Comparison of ENCODE assay signal across 10 cellular contexts in the genomic region with DNA sequence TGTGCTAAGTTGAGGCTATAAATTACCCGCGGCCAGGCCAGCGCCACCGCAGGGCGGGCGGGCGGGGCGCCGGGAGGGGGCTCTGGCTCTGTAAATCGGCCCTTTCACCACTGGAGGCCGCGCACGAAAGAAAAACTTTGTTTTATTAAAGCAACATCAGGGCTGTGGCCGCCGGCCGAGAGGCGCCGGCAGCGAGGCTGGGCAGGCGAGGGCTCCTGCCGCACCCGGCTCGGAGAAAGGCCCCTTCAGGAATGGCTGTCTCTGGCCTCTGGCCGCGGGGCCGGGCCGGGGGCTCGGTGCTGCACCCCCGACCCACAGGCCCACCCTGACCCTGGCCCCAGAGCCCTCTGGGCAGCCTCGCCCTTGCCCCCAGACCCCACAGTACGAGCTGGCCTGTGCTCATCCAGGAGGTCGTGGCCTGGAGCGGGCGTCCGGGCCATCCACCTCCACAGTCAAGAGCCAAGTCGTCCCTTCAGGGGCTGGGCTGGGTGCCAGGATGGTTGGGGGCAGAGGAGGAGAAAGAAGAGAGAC. TPM values are rescaled to one million over a fixed set of nuclear protein-coding genes. Genes with fewer than 3 reads are reported as not detected.
A peak's percentile ranks its signal among the peaks of the same experiment; 100 is the strongest.
DNase-seq lines count a peak whose midpoint lies in the region; ATAC-seq, FAIRE-seq and TF ChIP-seq lines count a peak whose summit lies in the region.
"Had no signal": no experiment of that assay in that cellular context is flagged by ENCODE, and none has a peak within 500 bp of the region (broad histone marks: within the 10 kb centered on the region; RNA-seq: fewer than 3 reads in every experiment).

No MANE protein-coding gene starts in this region.

- H3K9me3 ChIP-seq in kidney (ENCODE audit: control insufficient read depth in 1 of 2, low read length in 2 of 2) = no peaks in the 10 kb centered on the region
- no peaks in the 10 kb centered on the region for H3K9me3 ChIP-seq in tibial artery
- no peaks in the 10 kb centered on the region for H3K9me3 ChIP-seq in PC-9 (ENCODE audit: insufficient read depth, low read depth)

- peaks cover 0 to 54% of the 10 kb centered on the region in 2 donors for H3K27me3 ChIP-seq in tibial artery
- H3K27me3 ChIP-seq in PC-9 (ENCODE audit: insufficient read depth, low read depth) = peaks cover 2% of the 10 kb centered on the region; the same call in 1 of the 2 replicates

- H3K4me1 Mint-ChIP-seq in activated naive CD8-positive, alpha-beta T cell treated with anti-CD3 and anti-CD28 coated beads, Interleukin-2, amount 50 U/mL, for 24 hours = peaks cover 3% of the 10 kb centered on the region

- no peak overlapping the region for H3K9ac ChIP-seq in kidney (ENCODE audit: low read length in 2 of 2)

- no peaks in the 10 kb centered on the region for H3K9me2 ChIP-seq in PC-9 (ENCODE audit: insufficient read depth)

- H3K36me3 ChIP-seq in kidney (ENCODE audit: control insufficient read depth in 1 of 2, insufficient read depth in 2 of 2, low read length in 2 of 2) (no peaks in the 10 kb centered on the region), tibial artery (no peaks in the 10 kb centered on the region), PC-9 (ENCODE audit: low read depth) (no peaks in the 10 kb centered on the region)

- CTCF ChIA-PET in PC-9 (lab: Charles Lee) = no interaction called here

- H3F3A ChIP-seq in PC-9 (ENCODE audit: insufficient read depth, low read depth) = peaks cover 2% of the 10 kb centered on the region; the same call in 1 of the 2 replicates

- no peaks in the 10 kb centered on the region for H3K36me3 Mint-ChIP-seq in activated naive CD8-positive, alpha-beta T cell treated with anti-CD3 and anti-CD28 coated beads, Interleukin-2, amount 50 U/mL, for 24 hours (ENCODE audit: low read depth)

- peak overlapping the region; percentile 22 for H3K4me3 ChIP-seq in choroid plexus epithelial cell (ENCODE audit: low read depth, low read length)
- H3K4me3 ChIP-seq in kidney (ENCODE audit: low read length in 2 of 2) = no peak overlapping the region
- peak overlapping the region; percentile 34 to 49 for H3K4me3 ChIP-seq in tibial artery
- no peak overlapping the region for H3K4me3 ChIP-seq in PC-9

- peaks cover 21% of the 10 kb centered on the region for H3K27me3 Mint-ChIP-seq in activated naive CD8-positive, alpha-beta T cell treated with anti-CD3 and anti-CD28 coated beads, Interleukin-2, amount 50 U/mL, for 24 hours

- TF ChIP-seq CTCF in choroid plexus epithelial cell (conservative IDR thresholded peaks at IDR 0.05; ENCODE audit: low read depth, low read length) = peak; percentile 28
- peak; percentile 24 for TF ChIP-seq CTCF in kidney (IDR thresholded peaks at IDR 0.05; ENCODE audit: borderline replicate concordance, extremely low read depth, insufficient read depth)
- TF ChIP-seq CTCF in tibial artery (IDR thresholded peaks at IDR 0.05) = peak in 1 of 2 experiments; percentile 33
- TF ChIP-seq CTCF in PC-9 (conservative IDR thresholded peaks at IDR 0.05) = no peak

- no peak overlapping the region for H3K27ac Mint-ChIP-seq in activated naive CD8-positive, alpha-beta T cell treated with anti-CD3 and anti-CD28 coated beads, Interleukin-2, amount 50 U/mL, for 24 hours

- no peak for ATAC-seq in activated naive CD8-positive, alpha-beta T cell treated with anti-CD3 and anti-CD28 coated beads, Interleukin-2, amount 50 U/mL, for 24 hours
- no peak for ATAC-seq in HG03196 (IDR thresholded peaks at IDR 0.05; ENCODE audit: unreplicated experiment)

- H3K4me1 ChIP-seq in kidney (ENCODE audit: control insufficient read depth in 1 of 2, insufficient read depth in 1 of 2, low read depth in 1 of 2, low read length in 2 of 2) (peaks cover 0 to 11% of the 10 kb centered on the region in 2 donors), tibial artery (peaks cover 3 to 31% (median 24%) of the 10 kb centered on the region in 4 donors), PC-9 (replicated peaks; ENCODE audit: insufficient read depth) (peaks cover 24% of the 10 kb centered on the region)

- in situ Hi-C loops in KBM-7 (cut with MboI; ENCODE audit: low pct_unique_long_range_greater_than_20kb, low sequenced_read_pairs) = no loop called here

- DNase-seq in KBM-7 (peak; percentile 28), choroid plexus epithelial cell (ENCODE audit: low read depth) (peak; percentile 60), kidney (no peak), tibial artery (no peak), PC-9 (no peak), OCI-M2 (lab: John Stamatoyannopoulos, UW; ENCODE audit: unreplicated experiment) (no peak)
- no peak for DNase-seq in activated naive CD8-positive, alpha-beta T cell treated with anti-CD3 and anti-CD28 coated beads, Interleukin-2, amount 50 U/mL, for 24 hours
- DNase-seq: effector CD4-positive, alpha-beta T cell had no signal

- H3K4me2 ChIP-seq in PC-9 = no peak overlapping the region

- H3K79me2 ChIP-seq in PC-9 (ENCODE audit: low read depth) = no peaks in the 10 kb centered on the region

- no peaks in the 10 kb centered on the region for H3K9me3 Mint-ChIP-seq in activated naive CD8-positive, alpha-beta T cell treated with anti-CD3 and anti-CD28 coated beads, Interleukin-2, amount 50 U/mL, for 24 hours

- no peak overlapping the region for H3K4me3 Mint-ChIP-seq in activated naive CD8-positive, alpha-beta T cell treated with anti-CD3 and anti-CD28 coated beads, Interleukin-2, amount 50 U/mL, for 24 hours

- H2AFZ ChIP-seq in PC-9 = no peak overlapping the region

- BruUV-seq in PC-9 (replicated peaks; lab: Mats Ljungman, UMichigan) = no TSS peak

- no peak for FAIRE-seq in kidney (lab: Jason Lieb, UNC)

- intact Hi-C loops in kidney (cut with DNase I) (no loop called here), tibial artery (cut with DNase I; ENCODE audit: low total_unique reads) (no loop called here), PC-9 (cut with micrococcal nuclease; ENCODE audit: unreplicated experiment) (no loop called here)

- no peaks in the 10 kb centered on the region for H4K20me1 ChIP-seq in PC-9 (ENCODE audit: insufficient read depth)

- H3K27ac ChIP-seq in kidney (ENCODE audit: low read depth in 2 of 2, low read length in 2 of 2) = no peak overlapping the region
- peak overlapping the region in 1 of 2 donors; percentile 1 for H3K27ac ChIP-seq in tibial artery
- no peak overlapping the region for H3K27ac ChIP-seq in PC-9
- H3K27ac ChIP-seq: VCaP had no signal

- POLR2A ChIA-PET in PC-9 (lab: Charles Lee; ENCODE audit: unreplicated experiment) = no interaction called here

RNA-seq across cellular contexts. Expression of a gene that starts 29.5 kb away (rescaled TPM):
- total RNA-seq in kidney (25.5 TPM), PC-9 (2021) (8.2 and 10.6 TPM in 2 replicates)
- 28.5 TPM for polyA plus RNA-seq in kidney (ENCODE audit: insufficient read depth, low read depth, low replicate concordance)

RNA-seq across cellular contexts. Expression of a gene that starts 42.3 kb away (rescaled TPM):
- total RNA-seq in kidney (12.2 TPM), PC-9 (2021) (134 TPM in 2 replicates)
- polyA plus RNA-seq in kidney (ENCODE audit: insufficient read depth, low read depth, low replicate concordance) = 4.9 TPM

RNA-seq across cellular contexts. Expression of a gene that starts 42.5 kb away (rescaled TPM):
- 48.2 TPM for total RNA-seq in kidney
- polyA plus RNA-seq in kidney (ENCODE audit: insufficient read depth, low read depth, low replicate concordance) = 60.0 TPM
- 41.2 and 52.5 TPM in 2 replicates for total RNA-seq in PC-9 (2021)

RNA-seq across cellular contexts. Expression of a gene that starts 51.5 kb away (rescaled TPM):
- total RNA-seq in kidney (30.7 TPM), PC-9 (2021) (61.7 and 63.4 TPM in 2 replicates)
- polyA plus RNA-seq in kidney (ENCODE audit: insufficient read depth, low read depth, low replicate concordance) = 42.8 TPM

Comparison
In these comparisons a context has a peak if more than half of its experiments do, and no peak if none do; other contexts are left out.
1. DNase-seq: peak in KBM-7 (single experiment) and choroid plexus epithelial cell (single experiment); none in kidney (single experiment), tibial artery (0 of 2), activated naive CD8-positive, alpha-beta T cell treated with anti-CD3 and anti-CD28 coated beads, Interleukin-2, amount 50 U/mL, for 24 hours (single experiment), PC-9 (0 of 2) and OCI-M2 (single experiment).
2. H3K4me3 ChIP-seq: peak in choroid plexus epithelial cell (single experiment) and tibial artery (2 of 2); none in kidney (0 of 2) and PC-9 (single experiment).
3. RNA of a gene that starts 42.3 kb away (total RNA-seq): 134 TPM in PC-9; 12.2 TPM in kidney (single experiment); every median in the first group is over 10 times any median in the second.